ENCODE assay signal across 17 cellular contexts in the genomic region with DNA sequence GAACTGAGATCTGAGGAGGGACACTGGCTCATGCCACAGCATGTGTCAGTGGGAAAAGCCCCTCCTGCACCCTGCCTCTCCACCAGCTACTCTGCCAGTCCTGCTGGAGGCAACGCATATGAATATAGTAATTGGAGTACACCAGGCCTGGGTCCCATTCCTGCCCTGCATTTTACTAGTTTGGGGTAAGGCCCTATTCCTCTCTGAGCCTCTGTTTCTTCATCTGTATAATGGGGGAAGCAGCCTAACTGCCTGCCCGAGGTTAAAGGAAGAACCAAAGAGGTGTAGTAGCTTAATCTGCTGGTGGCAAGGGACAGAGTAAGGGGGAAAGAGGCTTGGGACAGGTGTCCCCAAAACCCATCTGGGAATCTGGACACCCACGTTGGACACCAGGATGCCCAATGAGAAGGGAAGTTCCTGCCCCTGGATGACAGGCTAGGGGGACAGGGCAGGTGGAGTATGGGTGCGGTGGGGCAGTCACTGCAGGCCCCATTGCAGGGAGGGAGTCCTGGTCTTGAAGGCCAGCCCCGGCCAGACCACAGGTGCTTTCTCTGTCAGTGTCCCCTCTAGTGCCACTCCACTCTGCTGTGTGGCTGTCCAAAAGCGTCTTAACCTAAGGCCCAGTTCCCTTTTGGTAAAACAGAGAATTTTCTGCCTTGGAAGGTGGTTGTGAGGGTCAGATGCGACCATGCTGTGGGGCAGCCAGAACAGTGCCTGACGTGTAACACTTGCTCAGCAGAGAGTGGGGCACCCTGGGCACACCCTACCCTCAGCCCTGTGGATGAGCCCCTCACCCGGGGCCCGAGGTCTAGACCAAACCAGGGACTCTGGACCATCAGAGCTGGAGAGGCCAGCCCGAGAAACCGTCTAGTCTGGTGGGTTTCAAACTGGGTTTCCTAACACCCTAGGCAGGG. TPM values are rescaled to one million over a fixed set of nuclear protein-coding genes. Genes with fewer than 3 reads are reported as not detected.
A peak's percentile ranks its signal among the peaks of the same experiment; 100 is the strongest.
DNase-seq lines count a peak whose midpoint lies in the region; ATAC-seq and TF ChIP-seq lines count a peak whose summit lies in the region.
"Had no signal": no experiment of that assay in that cellular context is flagged by ENCODE, and none has a peak within 500 bp of the region (broad histone marks: within the 10 kb centered on the region; RNA-seq: fewer than 3 reads in every experiment).

No MANE protein-coding gene starts in this region.

- peaks cover 16% of the 10 kb centered on the region for H3K9me3 ChIP-seq in BLaER1

- no peaks in the 10 kb centered on the region for H3K27me3 ChIP-seq in BLaER1

- peaks cover 52% of the 10 kb centered on the region for H3K36me3 ChIP-seq in BLaER1

- H3K4me3 ChIP-seq in BLaER1 = no peak overlapping the region
- no peak overlapping the region for H3K4me3 ChIP-seq in skin epidermis

- peaks cover 85% of the 10 kb centered on the region for H4K20me1 ChIP-seq in BLaER1

- H3K27ac ChIP-seq in BLaER1 = peak overlapping the region; percentile 58; the same call in 1 of the 2 replicates
- H3K27ac ChIP-seq in RWPE1 = peak overlapping the region; percentile 93
- peak overlapping the region in 12 of 21 experiments; percentile 2 to 76 (median 36) for H3K27ac ChIP-seq in skin epidermis

- H3K4me2 ChIP-seq in BLaER1 = peak overlapping the region; percentile 46

- H3K9ac ChIP-seq in BLaER1 = no peak overlapping the region

- DNase-seq in RWPE1 (ENCODE audit: low spot score) (no peak), islet precursor cell (peak; percentile 23), mesenteric fat pad (ENCODE audit: low spot score) (no peak), cortex of kidney (lab: John Stamatoyannopoulos, UW) (no peak)
- DNase-seq in activated CD4-positive, alpha-beta T cell treated with anti-CD3 and anti-CD28 coated beads, Interleukin-2, amount 50 U/mL, for 1 hour = no peak
- DNase-seq: activated CD4-positive, alpha-beta T cell treated with anti-CD3 and anti-CD28 coated beads for 48 hours; activated naive CD8-positive, alpha-beta T cell treated with anti-CD3 and anti-CD28 coated beads, Interleukin-2, amount 10 ng/mL, durations not matched to agents 7 days and 5 days; caudate nucleus; foreskin fibroblast; NCI-H1694; NCI-H510A treated with DMSO at 0.1 percent for 48 hours; nucleus accumbens; stimulated activated naive CD8-positive, alpha-beta T cell treated with anti-CD3 and anti-CD28 coated beads, Interleukin-15, Interleukin-2, amounts not matched to agents 100 U/mL and 50 U/mL, for 24 hours; T1000 had no signal

- POLR2A ChIA-PET in RWPE1 (lab: Yijun Ruan, JAX; ENCODE audit: low non-redundant PET) = no interaction called here

- TF ChIP-seq CTCF in RWPE1 (conservative IDR thresholded peaks at IDR 0.05; ENCODE audit: low read depth) = no peak

- CTCF ChIA-PET in RWPE1 (lab: Yijun Ruan, JAX) = interaction anchor here (1.0 to 1.5 kb wide), 3 partner anchors 60 to 125 kb away, joined by 3 to 4 read pairs (median 3); no protein-coding TSS in a partner anchor

- H3K4me1 ChIP-seq in BLaER1 = peaks cover 56% of the 10 kb centered on the region

- ATAC-seq in GM21390 (IDR thresholded peaks at IDR 0.05; ENCODE audit: unreplicated experiment) = no peak
- ATAC-seq: stimulated activated naive CD8-positive, alpha-beta T cell treated with anti-CD3 and anti-CD28 coated beads, Interleukin-15, Interleukin-2, amounts not matched to agents 100 U/mL and 50 U/mL, for 24 hours had no signal

RNA-seq across cellular contexts. Expression of a gene that starts 11.5 kb away (rescaled TPM):
- total RNA-seq in mesenteric fat pad = 185 TPM

Comparison
In these comparisons a context has a peak if more than half of its experiments do, and no peak if none do; other contexts are left out.
1. H3K27ac ChIP-seq: peak in every context shown above with its lines; median percentile 93 in RWPE1; 58 in BLaER1; 36 in skin epidermis.